19 cellular contexts compared by ENCODE assay signal in genomic region chr6:112475083-112475482, GRCh38.
A peak's percentile ranks its signal among the peaks of the same experiment; 100 is the strongest.
DNase-seq lines count a peak whose midpoint lies in the region; ATAC-seq and TF ChIP-seq lines count a peak whose summit lies in the region.
"Had no signal": no experiment of that assay in that cellular context is flagged by ENCODE, and none has a peak within 500 bp of the region (broad histone marks: within the 10 kb centered on the region; RNA-seq: fewer than 3 reads in every experiment).

No MANE protein-coding gene starts in this region.

- H3K36me3 ChIP-seq in endodermal cell (ENCODE audit: control insufficient read depth, insufficient read depth, low read length) = no peaks in the 10 kb centered on the region
- H3K36me3 ChIP-seq: ascending aorta, esophagus muscularis mucosa, prostate gland, upper lobe of left lung had no signal

- no peaks in the 10 kb centered on the region for H3K4me1 ChIP-seq in endodermal cell (ENCODE audit: control insufficient read depth, insufficient read depth, low read length)
- H3K4me1 ChIP-seq: ascending aorta, esophagus muscularis mucosa, prostate gland, upper lobe of left lung had no signal

- H3K4me3 ChIP-seq in endodermal cell (ENCODE audit: low read length) = no peak overlapping the region
- H3K4me3 ChIP-seq: ascending aorta, esophagus muscularis mucosa, prostate gland, upper lobe of left lung had no signal

- peak; percentile 30 for DNase-seq in GM03348 (ENCODE audit: low spot score)
- DNase-seq in NCI-H2171 treated with DMSO at 0.1 percent for 48 hours (lab: John Stamatoyannopoulos, UW) = peak; percentile 76
- DNase-seq in endodermal cell = no peak
- DNase-seq in progenitor cell of endocrine pancreas (ENCODE audit: low spot score, unreplicated experiment) = no peak
- DNase-seq in globus pallidus (ENCODE audit: low spot score) = no peak
- no peak for DNase-seq in hippocampal formation (lab: John Stamatoyannopoulos, UW)
- DNase-seq in NAMALWA (ENCODE audit: low spot score) = no peak
- DNase-seq: activated gamma-delta T cell treated with Interleukin-2 at 50 U/mL for 16 hours; CD4-positive, CD25-positive, alpha-beta regulatory T cell; left ventricle myocardium superior; naive B cell; stimulated activated naive CD8-positive, alpha-beta T cell treated with anti-CD3 and anti-CD28 coated beads, Interleukin-15, Interleukin-2, amounts not matched to agents 100 U/mL and 50 U/mL, for 24 hours; T-helper 2 cell; upper lobe of left lung had no signal

- H3K36me3 Mint-ChIP-seq in endodermal cell (ENCODE audit: low read depth) (no peaks in the 10 kb centered on the region), progenitor cell of endocrine pancreas (ENCODE audit: insufficient read depth) (no peaks in the 10 kb centered on the region)
- H3K36me3 Mint-ChIP-seq: CD4-positive, CD25-positive, alpha-beta regulatory T cell; naive B cell had no signal

- ATAC-seq in HG02981 (IDR thresholded peaks at IDR 0.05; ENCODE audit: unreplicated experiment) = no peak
- ATAC-seq: left ventricle myocardium superior; stimulated activated naive CD8-positive, alpha-beta T cell treated with anti-CD3 and anti-CD28 coated beads, Interleukin-15, Interleukin-2, amounts not matched to agents 100 U/mL and 50 U/mL, for 24 hours had no signal

- no peaks in the 10 kb centered on the region for H3K4me1 Mint-ChIP-seq in endodermal cell
- peaks cover 32% of the 10 kb centered on the region for H3K4me1 Mint-ChIP-seq in progenitor cell of endocrine pancreas (ENCODE audit: low read depth)
- H3K4me1 Mint-ChIP-seq: CD4-positive, CD25-positive, alpha-beta regulatory T cell had no signal

- no peak overlapping the region for H3K9ac ChIP-seq in endodermal cell (ENCODE audit: extremely low read depth, low read length, poor library complexity, severe bottlenecking)
- H3K9ac ChIP-seq: KMS-11 had no signal

- H3K4me3 Mint-ChIP-seq in endodermal cell = no peak overlapping the region
- no peak overlapping the region for H3K4me3 Mint-ChIP-seq in progenitor cell of endocrine pancreas (ENCODE audit: low read depth)
- H3K4me3 Mint-ChIP-seq: CD4-positive, CD25-positive, alpha-beta regulatory T cell; naive B cell had no signal

- no peaks in the 10 kb centered on the region for H3K27me3 ChIP-seq in endodermal cell (ENCODE audit: control insufficient read depth, insufficient read depth, low read length, poor library complexity, severe bottlenecking)
- H3K27me3 ChIP-seq: ascending aorta, esophagus muscularis mucosa, upper lobe of left lung had no signal

- H3K9me3 Mint-ChIP-seq in endodermal cell (no peaks in the 10 kb centered on the region), progenitor cell of endocrine pancreas (ENCODE audit: low read depth) (peaks cover 3% of the 10 kb centered on the region)
- H3K9me3 Mint-ChIP-seq: naive B cell had no signal

- H3K27ac Mint-ChIP-seq in endodermal cell (no peak overlapping the region), progenitor cell of endocrine pancreas (peak overlapping the region; percentile 71)
- H3K27ac Mint-ChIP-seq: CD4-positive, CD25-positive, alpha-beta regulatory T cell; naive B cell had no signal

- no peaks in the 10 kb centered on the region for H3K9me3 ChIP-seq in endodermal cell (ENCODE audit: control insufficient read depth, low read length)
- H3K9me3 ChIP-seq: ascending aorta, esophagus muscularis mucosa, prostate gland, upper lobe of left lung had no signal

- no peaks in the 10 kb centered on the region for H3K27me3 Mint-ChIP-seq in endodermal cell (ENCODE audit: insufficient read depth)
- no peaks in the 10 kb centered on the region for H3K27me3 Mint-ChIP-seq in progenitor cell of endocrine pancreas
- H3K27me3 Mint-ChIP-seq: CD4-positive, CD25-positive, alpha-beta regulatory T cell; naive B cell had no signal

- peak overlapping the region; percentile 3 for H3K27ac ChIP-seq in endodermal cell (ENCODE audit: low read depth, low read length)
- H3K27ac ChIP-seq: ascending aorta, esophagus muscularis mucosa, KMS-11, prostate gland, upper lobe of left lung had no signal

- no peak for TF ChIP-seq CTCF in endodermal cell (conservative IDR thresholded peaks at IDR 0.05)
- TF ChIP-seq CTCF in progenitor cell of endocrine pancreas (IDR thresholded peaks at IDR 0.05; ENCODE audit: unreplicated experiment) = no peak

Comparison
In these comparisons a context has a peak if more than half of its experiments do, and no peak if none do; other contexts are left out.
1. DNase-seq: peak in GM03348 (single experiment) and NCI-H2171 treated with DMSO at 0.1 percent for 48 hours (single experiment); none in endodermal cell (single experiment), progenitor cell of endocrine pancreas (single experiment), globus pallidus (single experiment), hippocampal formation (0 of 2) and NAMALWA (single experiment).